Comparison of ENCODE assay signal across 1 cellular context in the genomic region with DNA sequence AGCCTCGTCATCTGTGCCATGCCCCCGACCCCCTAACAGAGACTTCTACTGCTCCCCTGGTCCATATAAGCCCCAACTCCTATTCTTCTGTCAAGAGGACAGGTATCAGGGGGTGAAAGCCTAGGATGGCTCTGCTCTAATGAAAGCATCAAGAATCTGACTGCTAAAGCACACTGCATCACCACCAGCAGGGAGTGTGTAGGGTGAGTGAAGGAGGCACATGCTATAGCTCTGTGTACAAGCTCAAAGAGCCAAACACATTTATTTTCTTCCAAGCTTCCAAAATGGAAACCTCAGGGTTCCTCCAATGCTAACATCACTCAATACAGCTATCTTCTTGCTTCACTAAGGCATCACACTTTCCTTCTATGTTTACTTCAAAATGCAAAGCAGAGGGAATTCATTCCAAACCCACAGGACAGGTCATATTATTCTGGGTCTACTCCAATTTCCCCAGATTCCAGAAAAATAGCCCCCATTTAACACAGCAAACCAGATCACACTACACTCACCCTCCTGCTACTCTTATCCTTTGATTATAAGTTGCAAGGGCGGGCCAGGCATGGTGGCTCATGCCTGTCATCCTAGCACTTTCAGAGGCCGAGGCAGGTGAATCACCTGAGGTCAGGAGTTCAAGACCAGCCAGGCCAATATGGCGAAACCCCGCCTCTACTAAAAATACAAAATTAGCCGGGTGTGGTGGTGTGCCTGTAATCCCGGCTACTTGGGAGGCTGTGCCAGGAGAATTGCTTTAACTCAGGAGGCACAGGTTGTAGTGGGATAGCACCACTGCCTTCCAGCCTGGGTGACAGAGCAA.
TF ChIP-seq lines count a peak whose summit lies in the region.

No MANE protein-coding gene starts in this region.

TF ChIP-seq in WTC11, 78 proteins besides CTCF, POLR2A, EP300 and RAD21 (continued from another document):
- TF ChIP-seq, protein P1, sequence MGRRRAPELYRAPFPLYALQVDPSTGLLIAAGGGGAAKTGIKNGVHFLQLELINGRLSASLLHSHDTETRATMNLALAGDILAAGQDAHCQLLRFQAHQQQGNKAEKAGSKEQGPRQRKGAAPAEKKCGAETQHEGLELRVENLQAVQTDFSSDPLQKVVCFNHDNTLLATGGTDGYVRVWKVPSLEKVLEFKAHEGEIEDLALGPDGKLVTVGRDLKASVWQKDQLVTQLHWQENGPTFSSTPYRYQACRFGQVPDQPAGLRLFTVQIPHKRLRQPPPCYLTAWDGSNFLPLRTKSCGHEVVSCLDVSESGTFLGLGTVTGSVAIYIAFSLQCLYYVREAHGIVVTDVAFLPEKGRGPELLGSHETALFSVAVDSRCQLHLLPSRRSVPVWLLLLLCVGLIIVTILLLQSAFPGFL (CRISPR knock-in tag; IDR thresholded peaks at IDR 0.05; ENCODE audit: borderline replicate concordance), result no peak
- TF ChIP-seq JUN (CRISPR knock-in tag; IDR thresholded peaks at IDR 0.05), result no peak
- no peak for TF ChIP-seq ZBTB21 (CRISPR knock-in tag; IDR thresholded peaks at IDR 0.05; ENCODE audit: borderline replicate concordance)
- no peak for TF ChIP-seq ELF4 (CRISPR knock-in tag; IDR thresholded peaks at IDR 0.05; ENCODE audit: low read depth)
- no peak for TF ChIP-seq TCF7 (CRISPR knock-in tag; IDR thresholded peaks at IDR 0.05; ENCODE audit: low read depth)
- no peak for TF ChIP-seq OVOL2 (CRISPR knock-in tag; IDR thresholded peaks at IDR 0.05; ENCODE audit: borderline replicate concordance)
- no peak for TF ChIP-seq CBFB (CRISPR knock-in tag; IDR thresholded peaks at IDR 0.05; ENCODE audit: low read depth)
- no peak for TF ChIP-seq NFYB (CRISPR knock-in tag; conservative IDR thresholded peaks at IDR 0.05; ENCODE audit: low read depth)
- no peak for TF ChIP-seq ZNF232 (CRISPR knock-in tag; IDR thresholded peaks at IDR 0.05)
- no peak for TF ChIP-seq NR1H2 (CRISPR knock-in tag; IDR thresholded peaks at IDR 0.05)
- TF ChIP-seq SMAD3 (CRISPR knock-in tag; IDR thresholded peaks at IDR 0.05; ENCODE audit: borderline replicate concordance), result no peak
- TF ChIP-seq TEAD1 (CRISPR knock-in tag; IDR thresholded peaks at IDR 0.05), result no peak
- no peak for TF ChIP-seq ESRRA (CRISPR knock-in tag; IDR thresholded peaks at IDR 0.05; ENCODE audit: borderline replicate concordance)
- no peak for TF ChIP-seq TEAD4 (CRISPR knock-in tag; IDR thresholded peaks at IDR 0.05)
- TF ChIP-seq SMAD4 (CRISPR knock-in tag; IDR thresholded peaks at IDR 0.05), result no peak
- no peak for TF ChIP-seq NFATC4 (CRISPR knock-in tag; IDR thresholded peaks at IDR 0.05)
- TF ChIP-seq, protein P2, sequence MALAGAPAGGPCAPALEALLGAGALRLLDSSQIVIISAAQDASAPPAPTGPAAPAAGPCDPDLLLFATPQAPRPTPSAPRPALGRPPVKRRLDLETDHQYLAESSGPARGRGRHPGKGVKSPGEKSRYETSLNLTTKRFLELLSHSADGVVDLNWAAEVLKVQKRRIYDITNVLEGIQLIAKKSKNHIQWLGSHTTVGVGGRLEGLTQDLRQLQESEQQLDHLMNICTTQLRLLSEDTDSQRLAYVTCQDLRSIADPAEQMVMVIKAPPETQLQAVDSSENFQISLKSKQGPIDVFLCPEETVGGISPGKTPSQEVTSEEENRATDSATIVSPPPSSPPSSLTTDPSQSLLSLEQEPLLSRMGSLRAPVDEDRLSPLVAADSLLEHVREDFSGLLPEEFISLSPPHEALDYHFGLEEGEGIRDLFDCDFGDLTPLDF (CRISPR knock-in tag; IDR thresholded peaks at IDR 0.05), result no peak
